In genomic region chrX:129761596-129761995, GRCh38 we compare ENCODE assay signal across 19 cellular contexts. TPM values are rescaled to one million over a fixed set of nuclear protein-coding genes. Genes with fewer than 3 reads are reported as not detected.
DNase-seq lines count a peak whose midpoint lies in the region; ATAC-seq, FAIRE-seq and TF ChIP-seq lines count a peak whose summit lies in the region.
"Had no signal": no experiment of that assay in that cellular context is flagged by ENCODE, and none has a peak within 500 bp of the region (broad histone marks: within the 10 kb centered on the region; RNA-seq: fewer than 3 reads in every experiment).

No MANE protein-coding gene starts in this region.

- H3K9me3 ChIP-seq in HEK293 (ENCODE audit: control insufficient read depth, insufficient read depth, low read depth, low read length) (no peaks in the 10 kb centered on the region), astrocyte (ENCODE audit: insufficient read depth, low read depth, low read length) (no peaks in the 10 kb centered on the region)
- H3K9me3 ChIP-seq: BLaER1 treated with 17β-estradiol and CSF1 and Interleukin-3, amounts not matched to agents 10 nM and 100 nM had no signal

- FAIRE-seq in astrocyte (lab: Jason Lieb, UNC): peak; percentile 74
- FAIRE-seq: GM12878 had no signal

- TF ChIP-seq CTCF in HEK293 (tag by site-specific recombination; IDR thresholded peaks at IDR 0.05) (no peak), astrocyte (IDR thresholded peaks at IDR 0.05; ENCODE audit: insufficient read depth, low read depth, low read length) (no peak)

- H3K79me2 ChIP-seq in astrocyte (ENCODE audit: insufficient read depth, low read length): no peaks in the 10 kb centered on the region

- POLR2A ChIA-PET in activated CD4-positive, alpha-beta memory T cell treated with anti-CD3 and anti-CD28 coated beads for 36 hours (lab: Charles Lee): no interaction called here
- POLR2A ChIA-PET in activated CD4-positive, alpha-beta memory T cell treated with anti-CD3 and anti-CD28 coated beads, Interleukin-2, amount 10 ng/mL, durations not matched to agents 7 days and 5 days (lab: Charles Lee): interaction anchor here (7.2 kb wide), 1 partner anchor 14 kb away, joined by 354 read pairs; the partner anchor contains the start of gene SASH3
- POLR2A ChIA-PET in HEK293 (lab: Yijun Ruan, JAX): no interaction called here

- ATAC-seq in effector memory CD8-positive, alpha-beta T cell (replicated peaks): no peak
- no peak for ATAC-seq in GM21381 (IDR thresholded peaks at IDR 0.05; ENCODE audit: unreplicated experiment)
- ATAC-seq: GM12878 had no signal

- no peak overlapping the region for H3K4me2 ChIP-seq in astrocyte (ENCODE audit: low read length)

- H3K27ac ChIP-seq in HEK293 (ENCODE audit: extremely low read depth, low read depth, low read length) (no peak overlapping the region), astrocyte (ENCODE audit: low read depth, low read length) (no peak overlapping the region)

- H3K4me1 Mint-ChIP-seq in activated CD4-positive, alpha-beta memory T cell treated with anti-CD3 and anti-CD28 coated beads for 36 hours (ENCODE audit: low read depth): peaks cover 49% of the 10 kb centered on the region
- H3K4me1 Mint-ChIP-seq in activated CD4-positive, alpha-beta memory T cell treated with anti-CD3 and anti-CD28 coated beads, Interleukin-2, amount 10 ng/mL, durations not matched to agents 7 days and 5 days: peaks cover 54% of the 10 kb centered on the region
- H3K4me1 Mint-ChIP-seq in astrocyte (ENCODE audit: low read depth, unreplicated experiment): no peaks in the 10 kb centered on the region
- peaks cover 30 to 39% of the 10 kb centered on the region in 2 donors for H3K4me1 Mint-ChIP-seq in effector memory CD8-positive, alpha-beta T cell (ENCODE audit: low read depth in 2 of 2)
- H3K4me1 Mint-ChIP-seq: H9 had no signal

- no peaks in the 10 kb centered on the region for H3K36me3 Mint-ChIP-seq in activated CD4-positive, alpha-beta memory T cell treated with anti-CD3 and anti-CD28 coated beads for 36 hours
- peaks cover 16% of the 10 kb centered on the region for H3K36me3 Mint-ChIP-seq in activated CD4-positive, alpha-beta memory T cell treated with anti-CD3 and anti-CD28 coated beads, Interleukin-2, amount 10 ng/mL, durations not matched to agents 7 days and 5 days (ENCODE audit: low read depth)
- no peaks in the 10 kb centered on the region for H3K36me3 Mint-ChIP-seq in astrocyte (ENCODE audit: low read depth, unreplicated experiment)
- H3K36me3 Mint-ChIP-seq in effector memory CD8-positive, alpha-beta T cell (ENCODE audit: insufficient read depth): no peaks in the 10 kb centered on the region

- H4K20me1 ChIP-seq in astrocyte (ENCODE audit: insufficient read depth, low read length): no peaks in the 10 kb centered on the region
- H4K20me1 ChIP-seq: BLaER1 treated with 17β-estradiol and CSF1 and Interleukin-3, amounts not matched to agents 10 nM and 100 nM had no signal

- no peaks in the 10 kb centered on the region for H3K27me3 ChIP-seq in astrocyte (ENCODE audit: insufficient read depth, low read length)

- DNase-seq in activated CD4-positive, alpha-beta memory T cell treated with anti-CD3 and anti-CD28 coated beads for 36 hours: no peak
- DNase-seq in activated CD4-positive, alpha-beta memory T cell treated with anti-CD3 and anti-CD28 coated beads, Interleukin-2, amount 10 ng/mL, durations not matched to agents 7 days and 5 days: no peak
- DNase-seq in astrocyte (ENCODE audit: low read depth) (no peak), NOMO-1 treated with DMSO at 0.1 percent for 48 hours (lab: John Stamatoyannopoulos, UW; ENCODE audit: unreplicated experiment) (no peak)
- DNase-seq in effector memory CD8-positive, alpha-beta T cell: no peak
- no peak for DNase-seq in activated CD8-positive, alpha-beta memory T cell treated with anti-CD3 and anti-CD28 coated beads, Interleukin-2, amount 50 U/mL, for 48 hours
- DNase-seq: 8988T; ACHN; Calu3; CD4-positive, CD25-positive, alpha-beta regulatory T cell; DMS 273 treated with DMSO at 0.1 percent for 48 hours; GOT3; H9 had no signal

- no peaks in the 10 kb centered on the region for H3K4me1 ChIP-seq in HEK293 (ENCODE audit: control insufficient read depth, insufficient read depth, low read length)
- peaks cover 13% of the 10 kb centered on the region for H3K4me1 ChIP-seq in astrocyte (ENCODE audit: insufficient read depth, low read length)

- CTCF ChIA-PET in activated CD4-positive, alpha-beta memory T cell treated with anti-CD3 and anti-CD28 coated beads for 36 hours (lab: Charles Lee): no interaction called here
- CTCF ChIA-PET in activated CD4-positive, alpha-beta memory T cell treated with anti-CD3 and anti-CD28 coated beads, Interleukin-2, amount 10 ng/mL, durations not matched to agents 7 days and 5 days (lab: Charles Lee): interaction anchor here (4.7 kb wide), 1 partner anchor 11 kb away, joined by 31 read pairs; no protein-coding TSS in a partner anchor
- CTCF ChIA-PET in HEK293 (lab: Yijun Ruan, JAX): no interaction called here

- no peak overlapping the region for H3K9ac ChIP-seq in astrocyte (ENCODE audit: low read length)
- H3K9ac ChIP-seq: BLaER1 treated with 17β-estradiol and CSF1 and Interleukin-3, amounts not matched to agents 10 nM and 100 nM had no signal

- peak overlapping the region; percentile 62 for H3K27ac Mint-ChIP-seq in activated CD4-positive, alpha-beta memory T cell treated with anti-CD3 and anti-CD28 coated beads for 36 hours
- H3K27ac Mint-ChIP-seq in activated CD4-positive, alpha-beta memory T cell treated with anti-CD3 and anti-CD28 coated beads, Interleukin-2, amount 10 ng/mL, durations not matched to agents 7 days and 5 days: no peak overlapping the region
- H3K27ac Mint-ChIP-seq in astrocyte (ENCODE audit: unreplicated experiment): no peak overlapping the region
- peak overlapping the region; percentile 49 to 91 for H3K27ac Mint-ChIP-seq in effector memory CD8-positive, alpha-beta T cell

- H3K36me3 ChIP-seq in HEK293 (ENCODE audit: control insufficient read depth in 2 of 2, insufficient read depth in 1 of 2, low read length in 2 of 2) (no peaks in the 10 kb centered on the region), astrocyte (ENCODE audit: insufficient read depth, low read length) (no peaks in the 10 kb centered on the region)
- H3K36me3 ChIP-seq: BLaER1 treated with 17β-estradiol and CSF1 and Interleukin-3, amounts not matched to agents 10 nM and 100 nM had no signal

- no peak overlapping the region for H3K4me3 Mint-ChIP-seq in activated CD4-positive, alpha-beta memory T cell treated with anti-CD3 and anti-CD28 coated beads for 36 hours
- no peak overlapping the region for H3K4me3 Mint-ChIP-seq in activated CD4-positive, alpha-beta memory T cell treated with anti-CD3 and anti-CD28 coated beads, Interleukin-2, amount 10 ng/mL, durations not matched to agents 7 days and 5 days
- no peak overlapping the region for H3K4me3 Mint-ChIP-seq in astrocyte (ENCODE audit: unreplicated experiment)
- no peak overlapping the region for H3K4me3 Mint-ChIP-seq in effector memory CD8-positive, alpha-beta T cell
- H3K4me3 Mint-ChIP-seq: H9 had no signal

- intact Hi-C loops in activated CD4-positive, alpha-beta memory T cell treated with anti-CD3 and anti-CD28 coated beads for 36 hours (cut with micrococcal nuclease): no loop called here

- H3K27me3 Mint-ChIP-seq in activated CD4-positive, alpha-beta memory T cell treated with anti-CD3 and anti-CD28 coated beads for 36 hours: no peaks in the 10 kb centered on the region
- H3K27me3 Mint-ChIP-seq in activated CD4-positive, alpha-beta memory T cell treated with anti-CD3 and anti-CD28 coated beads, Interleukin-2, amount 10 ng/mL, durations not matched to agents 7 days and 5 days: no peaks in the 10 kb centered on the region
- peaks cover 6% of the 10 kb centered on the region for H3K27me3 Mint-ChIP-seq in astrocyte (ENCODE audit: low read depth, unreplicated experiment)
- no peaks in the 10 kb centered on the region for H3K27me3 Mint-ChIP-seq in effector memory CD8-positive, alpha-beta T cell
- H3K27me3 Mint-ChIP-seq: CD4-positive, CD25-positive, alpha-beta regulatory T cell had no signal

- H3K4me3 ChIP-seq in HEK293 (ENCODE audit: low read depth, low read length) (no peak overlapping the region), astrocyte (ENCODE audit: insufficient read depth, low read depth, low read length) (no peak overlapping the region)
- H3K4me3 ChIP-seq: BLaER1 treated with 17β-estradiol and CSF1 and Interleukin-3, amounts not matched to agents 10 nM and 100 nM; GM12878 had no signal

- H3K9me3 Mint-ChIP-seq in activated CD4-positive, alpha-beta memory T cell treated with anti-CD3 and anti-CD28 coated beads for 36 hours: no peaks in the 10 kb centered on the region
- no peaks in the 10 kb centered on the region for H3K9me3 Mint-ChIP-seq in activated CD4-positive, alpha-beta memory T cell treated with anti-CD3 and anti-CD28 coated beads, Interleukin-2, amount 10 ng/mL, durations not matched to agents 7 days and 5 days
- H3K9me3 Mint-ChIP-seq in astrocyte (ENCODE audit: unreplicated experiment): no peaks in the 10 kb centered on the region
- H3K9me3 Mint-ChIP-seq in effector memory CD8-positive, alpha-beta T cell: no peaks in the 10 kb centered on the region
- H3K9me3 Mint-ChIP-seq: CD4-positive, CD25-positive, alpha-beta regulatory T cell had no signal

- H2AFZ ChIP-seq in astrocyte (ENCODE audit: low read depth, low read length): no peak overlapping the region

TF ChIP-seq in HEK293, 187 proteins besides CTCF, POLR2A, EP300 and RAD21:
- TF ChIP-seq ZNF248 (tag by site-specific recombination; IDR thresholded peaks at IDR 0.05) (no peak), ZNF121 (tag by site-specific recombination; IDR thresholded peaks at IDR 0.05) (0 out of 2 replicates have a peak, but pooled peaks have one; percentile 61), GLIS1 (tag by site-specific recombination; IDR thresholded peaks at IDR 0.05) (no peak)

RNA-seq across cellular contexts. Expression of gene SASH3, which starts 18.2 kb away (rescaled TPM):
- total RNA-seq in activated CD4-positive, alpha-beta memory T cell treated with anti-CD3 and anti-CD28 coated beads for 36 hours: 100 to 1,000 TPM; 126 to 133 TPM
- 100 to 1,000 TPM; 229 to 245 TPM for total RNA-seq in activated CD4-positive, alpha-beta memory T cell treated with anti-CD3 and anti-CD28 coated beads, Interleukin-2, amount 10 ng/mL, durations not matched to agents 7 days and 5 days
- total RNA-seq in astrocyte: not detected in 2 replicates
- total RNA-seq: Calu3, G401, H9, HT1080 had no signal

RNA-seq across cellular contexts. Expression of gene XPNPEP2, which starts 22.8 kb away (rescaled TPM):
- total RNA-seq in activated CD4-positive, alpha-beta memory T cell treated with anti-CD3 and anti-CD28 coated beads for 36 hours: under 1 TPM; 0.80 to 0.93 TPM
- 1 to 10 TPM; 1.7 to 2.1 TPM for total RNA-seq in activated CD4-positive, alpha-beta memory T cell treated with anti-CD3 and anti-CD28 coated beads, Interleukin-2, amount 10 ng/mL, durations not matched to agents 7 days and 5 days
- not detected in 2 replicates for total RNA-seq in astrocyte
- total RNA-seq: Calu3, G401, HT1080 had no signal

Comparison
In these comparisons a context has a peak if more than half of its experiments do, and no peak if none do; other contexts are left out.
1. H3K27ac Mint-ChIP-seq: peak in activated CD4-positive, alpha-beta memory T cell treated with anti-CD3 and anti-CD28 coated beads for 36 hours (single experiment) and effector memory CD8-positive, alpha-beta T cell (2 of 2); none in activated CD4-positive, alpha-beta memory T cell treated with anti-CD3 and anti-CD28 coated beads, Interleukin-2, amount 10 ng/mL, durations not matched to agents 7 days and 5 days (single experiment) and astrocyte (single experiment).
2. RNA of gene SASH3, which starts 18.2 kb away (total RNA-seq): 229 to 245 TPM in activated CD4-positive, alpha-beta memory T cell treated with anti-CD3 and anti-CD28 coated beads, Interleukin-2, amount 10 ng/mL, durations not matched to agents 7 days and 5 days and 126 to 133 TPM in activated CD4-positive, alpha-beta memory T cell treated with anti-CD3 and anti-CD28 coated beads for 36 hours; not detected in astrocyte; every median in the first group is over 100 times any median in the second.